31 cellular contexts compared by ENCODE assay signal in the genomic region with DNA sequence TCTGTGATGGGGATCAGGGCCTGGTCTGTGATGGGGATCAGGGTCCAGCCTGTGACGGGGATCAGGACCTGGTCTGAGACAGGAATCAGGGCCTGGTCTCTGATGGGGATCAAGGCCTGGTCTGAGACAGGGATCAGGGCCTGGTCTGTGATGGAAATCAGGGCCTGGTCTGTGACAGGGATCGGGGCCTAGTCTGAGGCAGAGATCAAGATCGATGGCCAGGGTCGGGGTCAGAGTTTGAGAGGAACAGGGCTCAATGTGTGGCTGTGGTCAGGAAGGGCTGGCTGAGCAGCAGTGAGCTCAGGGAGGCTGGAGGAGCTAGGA. TPM values are rescaled to one million over a fixed set of nuclear protein-coding genes. Genes with fewer than 3 reads are reported as not detected.
"Had no signal": no experiment of that assay in that cellular context is flagged by ENCODE, and none has a peak within 500 bp of the region (broad histone marks: within the 10 kb centered on the region; RNA-seq: fewer than 3 reads in every experiment).

No MANE protein-coding gene starts in this region.

- H3K4me3 Mint-ChIP-seq: activated CD4-positive, alpha-beta T cell treated with anti-CD3 and anti-CD28 coated beads, Interleukin-2, amount 10 ng/mL, durations not matched to agents 24 days and 14 days; activated CD8-positive, alpha-beta T cell treated with anti-CD3 and anti-CD28 coated beads for 36 hours; activated naive CD8-positive, alpha-beta T cell treated with anti-CD3 and anti-CD28 coated beads, Interleukin-2, amount 10 ng/mL, durations not matched to agents 7 days and 5 days; activated T-cell treated with anti-CD3 and anti-CD28 coated beads, Interleukin-2, amount 50 U/mL, for 4 hours; dendritic cell treated with granulocyte-macrophage colony-stimulating factor and Interleukin-4, amounts not matched to agents 40 ng/mL and 50 ng/mL, for 4 days; endodermal cell; naive thymus-derived CD8-positive, alpha-beta T cell; stimulated activated naive CD8-positive, alpha-beta T cell treated with anti-CD3 and anti-CD28 coated beads, Interleukin-15, Interleukin-2, amounts not matched to agents 100 ng/mL and 50 ng/mL, for 24 hours had no signal

- H3K9me3 ChIP-seq: ascending aorta, heart left ventricle, lower lobe of right lung, thoracic aorta had no signal

- DNase-seq: activated CD4-positive, alpha-beta T cell treated with anti-CD3 and anti-CD28 coated beads, Interleukin-2, amount 10 ng/mL, durations not matched to agents 24 days and 14 days; activated CD4-positive, CD25-positive, alpha-beta regulatory T cell treated with anti-CD3 and anti-CD28 coated beads, Interleukin-2, amount 50 U/mL, for 72 hours; activated CD8-positive, alpha-beta T cell treated with anti-CD3 and anti-CD28 coated beads for 36 hours; activated naive CD8-positive, alpha-beta T cell treated with anti-CD3 and anti-CD28 coated beads, Interleukin-2, amount 10 ng/mL, durations not matched to agents 7 days and 5 days; activated T-cell treated with anti-CD3 and anti-CD28 coated beads, Interleukin-2, amount 50 U/mL, for 4 hours; central memory CD4-positive, alpha-beta T cell; endodermal cell; foreskin fibroblast; lower lobe of right lung; mesenchymal stem cell; naive thymus-derived CD8-positive, alpha-beta T cell; stimulated activated CD4-positive, alpha-beta T cell treated with anti-CD3 and anti-CD28 coated beads, Interleukin-12 subunit alpha, Interleukin-12 subunit beta, amount 100 ng/mL, for 4 hours; stimulated activated CD4-positive, alpha-beta T cell treated with anti-CD3 and anti-CD28 coated beads, Interleukin-4, amount 100 ng/mL, for 1 hour; T-helper 9 cell; trophoblast cell had no signal

- H3K27me3 Mint-ChIP-seq: activated CD4-positive, alpha-beta T cell treated with anti-CD3 and anti-CD28 coated beads, Interleukin-2, amount 10 ng/mL, durations not matched to agents 24 days and 14 days; activated CD8-positive, alpha-beta T cell treated with anti-CD3 and anti-CD28 coated beads for 36 hours had no signal

- H3K27ac Mint-ChIP-seq: activated CD4-positive, alpha-beta T cell treated with anti-CD3 and anti-CD28 coated beads, Interleukin-2, amount 10 ng/mL, durations not matched to agents 24 days and 14 days; activated CD8-positive, alpha-beta T cell treated with anti-CD3 and anti-CD28 coated beads for 36 hours; activated naive CD8-positive, alpha-beta T cell treated with anti-CD3 and anti-CD28 coated beads, Interleukin-2, amount 10 ng/mL, durations not matched to agents 7 days and 5 days; activated T-helper 2 cell treated with anti-CD3 and anti-CD28 coated beads, Interferon-gamma antibody, Interleukin-2, Interleukin-4, amounts not matched to agents 10 μg/mL and 5 μg/mL and 100 μg/mL, durations not matched to agents 14 hours and 24 hours and 36 hours; dendritic cell treated with granulocyte-macrophage colony-stimulating factor and Interleukin-4, amounts not matched to agents 40 ng/mL and 50 ng/mL, for 4 days; endodermal cell; stimulated activated naive CD8-positive, alpha-beta T cell treated with anti-CD3 and anti-CD28 coated beads, Interleukin-15, Interleukin-2, amounts not matched to agents 100 ng/mL and 50 ng/mL, for 24 hours had no signal

- H3K27me3 ChIP-seq: ascending aorta had no signal

- H3K36me3 Mint-ChIP-seq: activated naive CD8-positive, alpha-beta T cell treated with anti-CD3 and anti-CD28 coated beads, Interleukin-2, amount 10 ng/mL, durations not matched to agents 7 days and 5 days; naive thymus-derived CD8-positive, alpha-beta T cell had no signal

- H3K4me1 Mint-ChIP-seq: activated CD4-positive, alpha-beta T cell treated with anti-CD3 and anti-CD28 coated beads, Interleukin-2, amount 10 ng/mL, durations not matched to agents 24 days and 14 days; activated naive CD8-positive, alpha-beta T cell treated with anti-CD3 and anti-CD28 coated beads, Interleukin-2, amount 10 ng/mL, durations not matched to agents 7 days and 5 days had no signal

- H3K27ac ChIP-seq: ascending aorta, heart left ventricle, lower lobe of right lung, skin epidermis, thoracic aorta, VCaP had no signal

- FAIRE-seq: TTC549, urothelium cell line had no signal

- H3K36me3 ChIP-seq: ascending aorta, heart left ventricle, lower lobe of right lung, thoracic aorta had no signal

- ATAC-seq: activated CD8-positive, alpha-beta T cell treated with anti-CD3 and anti-CD28 coated beads for 36 hours; activated T-cell treated with anti-CD3 and anti-CD28 coated beads, Interleukin-2, amount 50 U/mL, for 4 hours; esophagus mucosa; heart left ventricle; lower lobe of right lung; naive thymus-derived CD8-positive, alpha-beta T cell had no signal

- H3K4me3 ChIP-seq: ascending aorta, heart left ventricle, lower lobe of right lung, skin epidermis, thoracic aorta had no signal

- H3K4me1 ChIP-seq: ascending aorta, heart left ventricle, lower lobe of right lung had no signal

- H3K9me3 Mint-ChIP-seq: activated CD4-positive, alpha-beta T cell treated with anti-CD3 and anti-CD28 coated beads, Interleukin-2, amount 10 ng/mL, durations not matched to agents 24 days and 14 days; activated CD8-positive, alpha-beta T cell treated with anti-CD3 and anti-CD28 coated beads for 36 hours; activated naive CD8-positive, alpha-beta T cell treated with anti-CD3 and anti-CD28 coated beads, Interleukin-2, amount 10 ng/mL, durations not matched to agents 7 days and 5 days; activated T-cell treated with anti-CD3 and anti-CD28 coated beads, Interleukin-2, amount 50 U/mL, for 4 hours; activated T-helper 2 cell treated with anti-CD3 and anti-CD28 coated beads, Interferon-gamma antibody, Interleukin-2, Interleukin-4, amounts not matched to agents 10 μg/mL and 5 μg/mL and 100 μg/mL, durations not matched to agents 14 hours and 24 hours and 36 hours; dendritic cell treated with granulocyte-macrophage colony-stimulating factor and Interleukin-4, amounts not matched to agents 40 ng/mL and 50 ng/mL, for 4 days; endodermal cell; naive thymus-derived CD8-positive, alpha-beta T cell; stimulated activated naive CD8-positive, alpha-beta T cell treated with anti-CD3 and anti-CD28 coated beads, Interleukin-15, Interleukin-2, amounts not matched to agents 100 ng/mL and 50 ng/mL, for 24 hours had no signal

RNA-seq across cellular contexts. Expression of a gene that starts 52.4 kb away (rescaled TPM):
- total RNA-seq: activated CD4-positive, alpha-beta T cell treated with anti-CD3 and anti-CD28 coated beads, Interleukin-2, amount 10 ng/mL, durations not matched to agents 24 days and 14 days; activated CD8-positive, alpha-beta T cell treated with anti-CD3 and anti-CD28 coated beads for 36 hours; activated naive CD8-positive, alpha-beta T cell treated with anti-CD3 and anti-CD28 coated beads, Interleukin-2, amount 10 ng/mL, durations not matched to agents 7 days and 5 days; activated T-helper 2 cell treated with anti-CD3 and anti-CD28 coated beads, Interferon-gamma antibody, Interleukin-2, Interleukin-4, amounts not matched to agents 10 μg/mL and 5 μg/mL and 100 μg/mL, durations not matched to agents 14 hours and 24 hours and 36 hours; ascending aorta; endodermal cell; heart left ventricle; kidney epithelial cell; lower lobe of right lung; naive thymus-derived CD8-positive, alpha-beta T cell; osteoblast; sciatic nerve; subcutaneous adipose tissue; T-helper 1 cell treated with Interleukin-12 subunit alpha and Interleukin-12 subunit beta and Interleukin-4 antibody, amounts not matched to agents 30 ng/mL and 1 ng/mL, for 36 hours; thoracic aorta had no signal
